1 cellular context compared by ENCODE assay signal in genomic region chr7:44378744-44379143, GRCh38.
TF ChIP-seq lines count a peak whose summit lies in the region.

No MANE protein-coding gene starts in this region.

TF ChIP-seq in SK-N-SH, 30 proteins besides CTCF, POLR2A, EP300 and RAD21 (continued from another document):
- TF ChIP-seq SMC3 (IDR thresholded peaks at IDR 0.05; ENCODE audit: low read depth, low read length) (no peak), POLR2AphosphoS5 (IDR thresholded peaks at IDR 0.05; ENCODE audit: low read depth, low read length) (no peak), NRF1 (IDR thresholded peaks at IDR 0.05; ENCODE audit: low read depth, low read length) (no peak), RFX5 (IDR thresholded peaks at IDR 0.05; ENCODE audit: low read length) (no peak), MEF2A (IDR thresholded peaks at IDR 0.05; ENCODE audit: borderline replicate concordance, low read depth) (no peak), RXRA (IDR thresholded peaks at IDR 0.05; ENCODE audit: borderline replicate concordance, low read depth) (no peak; the same call in 1 of the 2 replicates)
- TF ChIP-seq, protein P1, sequence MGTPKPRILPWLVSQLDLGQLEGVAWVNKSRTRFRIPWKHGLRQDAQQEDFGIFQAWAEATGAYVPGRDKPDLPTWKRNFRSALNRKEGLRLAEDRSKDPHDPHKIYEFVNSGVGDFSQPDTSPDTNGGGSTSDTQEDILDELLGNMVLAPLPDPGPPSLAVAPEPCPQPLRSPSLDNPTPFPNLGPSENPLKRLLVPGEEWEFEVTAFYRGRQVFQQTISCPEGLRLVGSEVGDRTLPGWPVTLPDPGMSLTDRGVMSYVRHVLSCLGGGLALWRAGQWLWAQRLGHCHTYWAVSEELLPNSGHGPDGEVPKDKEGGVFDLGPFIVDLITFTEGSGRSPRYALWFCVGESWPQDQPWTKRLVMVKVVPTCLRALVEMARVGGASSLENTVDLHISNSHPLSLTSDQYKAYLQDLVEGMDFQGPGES (IDR thresholded peaks at IDR 0.05; ENCODE audit: low read depth, low read length): no peak
- TF ChIP-seq, protein P2, sequence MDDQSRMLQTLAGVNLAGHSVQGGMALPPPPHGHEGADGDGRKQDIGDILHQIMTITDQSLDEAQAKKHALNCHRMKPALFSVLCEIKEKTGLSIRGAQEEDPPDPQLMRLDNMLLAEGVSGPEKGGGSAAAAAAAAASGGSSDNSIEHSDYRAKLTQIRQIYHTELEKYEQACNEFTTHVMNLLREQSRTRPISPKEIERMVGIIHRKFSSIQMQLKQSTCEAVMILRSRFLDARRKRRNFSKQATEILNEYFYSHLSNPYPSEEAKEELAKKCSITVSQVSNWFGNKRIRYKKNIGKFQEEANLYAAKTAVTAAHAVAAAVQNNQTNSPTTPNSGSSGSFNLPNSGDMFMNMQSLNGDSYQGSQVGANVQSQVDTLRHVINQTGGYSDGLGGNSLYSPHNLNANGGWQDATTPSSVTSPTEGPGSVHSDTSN (IDR thresholded peaks at IDR 0.05): no peak
- TF ChIP-seq, protein P3, sequence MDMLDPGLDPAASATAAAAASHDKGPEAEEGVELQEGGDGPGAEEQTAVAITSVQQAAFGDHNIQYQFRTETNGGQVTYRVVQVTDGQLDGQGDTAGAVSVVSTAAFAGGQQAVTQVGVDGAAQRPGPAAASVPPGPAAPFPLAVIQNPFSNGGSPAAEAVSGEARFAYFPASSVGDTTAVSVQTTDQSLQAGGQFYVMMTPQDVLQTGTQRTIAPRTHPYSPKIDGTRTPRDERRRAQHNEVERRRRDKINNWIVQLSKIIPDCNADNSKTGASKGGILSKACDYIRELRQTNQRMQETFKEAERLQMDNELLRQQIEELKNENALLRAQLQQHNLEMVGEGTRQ (IDR thresholded peaks at IDR 0.05; ENCODE audit: borderline replicate concordance, low read depth, low read length): no peak
